ENCODE assay signal across 10 cellular contexts in genomic region chr6:139133733-139134360, GRCh38. TPM values are rescaled to one million over a fixed set of nuclear protein-coding genes. Genes with fewer than 3 reads are reported as not detected.
A peak's percentile ranks its signal among the peaks of the same experiment; 100 is the strongest.
DNase-seq lines count a peak whose midpoint lies in the region; ATAC-seq and TF ChIP-seq lines count a peak whose summit lies in the region.
"Had no signal": no experiment of that assay in that cellular context is flagged by ENCODE, and none has a peak within 500 bp of the region (broad histone marks: within the 10 kb centered on the region; RNA-seq: fewer than 3 reads in every experiment).

No MANE protein-coding gene starts in this region.

- no peak for TF ChIP-seq CTCF in SU-DHL-6 (IDR thresholded peaks at IDR 0.05; ENCODE audit: insufficient read depth, low read length, poor library complexity, severe bottlenecking)
- TF ChIP-seq CTCF in hepatocyte (IDR thresholded peaks at IDR 0.05; ENCODE audit: poor library complexity) = no peak

- H3K9me3 Mint-ChIP-seq in stimulated activated naive B cell treated with anti-CD40 and anti-IgM and Interleukin-4, amounts not matched to agents 10 μg/mL and 1 μg/mL and 100 μg/mL, for 72 hours = no peaks in the 10 kb centered on the region

- WGBS in hepatocyte (ENCODE audit: low lambda C conversion rate, missing lambda C conversion rate) = 74% methylated on average over 2 of the region's 2 CpGs

- H3F3A ChIP-seq in SU-DHL-6 (ENCODE audit: insufficient read depth) = peaks cover 12% of the 10 kb centered on the region; the same call in 1 of the 2 replicates

- no peak for ATAC-seq in stimulated activated naive B cell treated with anti-CD40 and anti-IgM and Interleukin-4, amounts not matched to agents 10 μg/mL and 1 μg/mL and 100 μg/mL, for 72 hours (replicated peaks)

- H3K4me1 Mint-ChIP-seq in stimulated activated naive B cell treated with anti-CD40 and anti-IgM and Interleukin-4, amounts not matched to agents 10 μg/mL and 1 μg/mL and 100 μg/mL, for 72 hours = peaks cover 44 to 80% of the 10 kb centered on the region in 2 donors

- H3K9me3 ChIP-seq in SU-DHL-6 (ENCODE audit: insufficient read depth, low read length) = no peaks in the 10 kb centered on the region
- H3K9me3 ChIP-seq in hepatocyte (ENCODE audit: low read depth) = no peaks in the 10 kb centered on the region
- H3K9me3 ChIP-seq: MG63 had no signal

- no peaks in the 10 kb centered on the region for H3K27me3 Mint-ChIP-seq in stimulated activated naive B cell treated with anti-CD40 and anti-IgM and Interleukin-4, amounts not matched to agents 10 μg/mL and 1 μg/mL and 100 μg/mL, for 72 hours

- H3K4me3 ChIP-seq in SU-DHL-6 (ENCODE audit: insufficient read depth, low read length, poor library complexity, severe bottlenecking) (no peak overlapping the region), hepatocyte (no peak overlapping the region)

- H3K79me2 ChIP-seq in SU-DHL-6 (ENCODE audit: insufficient read depth, low read length) (peaks cover 27% of the 10 kb centered on the region), hepatocyte (peaks cover 27% of the 10 kb centered on the region)

- peak overlapping the region; percentile 46 to 64 for H3K4me3 Mint-ChIP-seq in stimulated activated naive B cell treated with anti-CD40 and anti-IgM and Interleukin-4, amounts not matched to agents 10 μg/mL and 1 μg/mL and 100 μg/mL, for 72 hours

- H2AFZ ChIP-seq in SU-DHL-6 (ENCODE audit: low read depth, low read length, severe bottlenecking) = peak overlapping the region; percentile 27
- no peak overlapping the region for H2AFZ ChIP-seq in hepatocyte

- H3K9me2 ChIP-seq in SU-DHL-6 (replicated peaks; ENCODE audit: insufficient read depth, low read length) = no peaks in the 10 kb centered on the region
- no peaks in the 10 kb centered on the region for H3K9me2 ChIP-seq in hepatocyte (replicated peaks; ENCODE audit: insufficient read depth)

- H4K20me1 ChIP-seq in SU-DHL-6 (ENCODE audit: low read depth, low read length) (no peaks in the 10 kb centered on the region), hepatocyte (ENCODE audit: insufficient read depth, poor library complexity, severe bottlenecking) (peaks cover 12% of the 10 kb centered on the region)

- H3K4me2 ChIP-seq in SU-DHL-6 (ENCODE audit: low read depth, low read length, poor library complexity, severe bottlenecking) = peak overlapping the region; percentile 33
- no peak overlapping the region for H3K4me2 ChIP-seq in hepatocyte

- H3K27ac Mint-ChIP-seq in stimulated activated naive B cell treated with anti-CD40 and anti-IgM and Interleukin-4, amounts not matched to agents 10 μg/mL and 1 μg/mL and 100 μg/mL, for 72 hours = peak overlapping the region; percentile 95

- no peaks in the 10 kb centered on the region; the same call in 1 of the 2 replicates for H3K36me3 ChIP-seq in SU-DHL-6 (ENCODE audit: low read length)
- no peaks in the 10 kb centered on the region for H3K36me3 ChIP-seq in hepatocyte (replicated peaks; ENCODE audit: insufficient read depth, low read depth)
- H3K36me3 ChIP-seq: MG63 had no signal

- H3K4me1 ChIP-seq in hepatocyte (ENCODE audit: insufficient read depth) = peaks cover 20% of the 10 kb centered on the region

- H3K27ac ChIP-seq in SU-DHL-6 (ENCODE audit: low read depth, low read length) (peak overlapping the region; percentile 5; the same call in 1 of the 2 replicates), hepatocyte (peak overlapping the region; percentile 83)

- DNase-seq in NOMO-1 treated with DMSO at 0.1 percent for 48 hours (lab: John Stamatoyannopoulos, UW; ENCODE audit: unreplicated experiment) (peak; percentile 30), NOMO-1 treated with dmso at 0.1 percent for 144 hours (lab: John Stamatoyannopoulos, UW; ENCODE audit: unreplicated experiment) (no peak), hepatocyte (ENCODE audit: low spot score) (no peak), Ammon's horn (ENCODE audit: low spot score) (no peak), NCI-H524 treated with DMSO at 0.1 percent for 48 hours (lab: John Stamatoyannopoulos, UW) (no peak), H4 (ENCODE audit: low spot score) (no peak)
- no peak for DNase-seq in stimulated activated naive B cell treated with anti-CD40 and anti-IgM and Interleukin-4, amounts not matched to agents 10 μg/mL and 1 μg/mL and 100 μg/mL, for 72 hours
- DNase-seq: MG63; stimulated activated CD4-positive, alpha-beta T cell treated with anti-CD3 and anti-CD28 coated beads, Interleukin-2, amount 100 ng/mL, for 48 hours had no signal

- H3K27me3 ChIP-seq in SU-DHL-6 (ENCODE audit: low read length) = no peaks in the 10 kb centered on the region
- H3K27me3 ChIP-seq in hepatocyte = no peaks in the 10 kb centered on the region

- peaks cover 20 to 23% of the 10 kb centered on the region in 2 donors for H3K36me3 Mint-ChIP-seq in stimulated activated naive B cell treated with anti-CD40 and anti-IgM and Interleukin-4, amounts not matched to agents 10 μg/mL and 1 μg/mL and 100 μg/mL, for 72 hours

- H3K9ac ChIP-seq in SU-DHL-6 (ENCODE audit: low read length) = no peak overlapping the region

RNA-seq across cellular contexts. Expression of gene HECA, which starts 1.0 kb away (rescaled TPM):
- total RNA-seq in hepatocyte = 21.7 and 27.8 TPM in 2 replicates
- polyA plus RNA-seq in hepatocyte = 8.9 and 9.2 TPM in 2 replicates
- 2.9 and 3.0 TPM in 2 replicates for total RNA-seq in H4 (2014; rRNA removed; shearing (Covaris generic))
